1 cellular context compared by ENCODE assay signal in the genomic region with DNA sequence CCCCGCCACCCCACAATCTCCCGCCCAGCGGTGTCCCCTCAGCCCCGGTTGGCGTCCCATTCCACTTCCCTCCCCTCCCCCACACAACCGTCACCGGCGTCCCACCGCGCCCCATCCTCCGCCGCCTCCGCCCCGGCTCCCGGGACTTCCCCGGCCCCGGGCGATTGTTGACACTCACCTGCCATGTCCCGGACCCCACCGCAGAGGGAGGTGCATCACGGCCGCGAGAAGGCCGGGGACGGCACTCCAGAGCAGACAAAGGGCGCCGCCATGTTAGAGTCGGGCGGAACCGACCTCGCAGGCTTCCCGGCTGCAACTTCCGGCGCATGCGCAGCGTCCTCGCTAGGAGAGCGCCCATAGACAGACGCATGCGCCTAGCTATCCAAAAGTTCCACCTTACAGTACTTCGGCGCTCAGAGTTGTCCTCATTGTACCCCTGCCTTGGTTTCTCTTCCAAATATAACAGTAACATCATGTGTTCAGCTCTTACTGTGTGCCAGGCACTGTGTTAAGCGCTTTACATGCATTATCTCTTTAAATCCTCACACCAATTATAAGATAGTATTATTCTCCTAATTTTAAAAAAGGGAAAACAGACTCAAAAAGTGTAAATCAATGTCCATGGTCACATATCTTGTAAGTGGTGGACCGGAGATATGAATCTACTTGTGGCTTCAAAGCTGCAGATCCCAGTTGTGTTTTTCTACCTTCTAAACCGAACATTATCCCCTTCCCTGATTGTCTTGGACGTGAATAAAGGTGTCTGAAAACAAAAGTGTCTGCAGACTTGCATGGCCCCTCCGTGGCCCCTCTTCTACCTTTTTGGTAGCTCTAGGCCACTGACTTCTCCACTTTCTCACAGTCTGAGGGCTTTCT.
TF ChIP-seq lines count a peak whose summit lies in the region.

A gene (minus strand): TSS at position 297 of the 876 bp plus-strand sequence. CDS start 27,606 bp downstream, outside the sequence.

TF ChIP-seq in H1, 55 proteins besides CTCF, POLR2A, EP300 and RAD21 (continued from another document):
- TF ChIP-seq CTBP2 (IDR thresholded peaks at IDR 0.05; ENCODE audit: borderline replicate concordance, insufficient read depth, insufficient read length, low read length): no peak
